Comparison of ENCODE assay signal across 8 cellular contexts in genomic region chr7:76165973-76166403, GRCh38. TPM values are rescaled to one million over a fixed set of nuclear protein-coding genes. Genes with fewer than 3 reads are reported as not detected.
DNase-seq lines count a peak whose midpoint lies in the region; ATAC-seq and TF ChIP-seq lines count a peak whose summit lies in the region.

No MANE protein-coding gene starts in this region.

- H3K27ac ChIP-seq in cardiac muscle cell (peak overlapping the region; percentile 92), body of pancreas (peak overlapping the region; percentile 94 to 95 (median 95))

- H3K9me3 ChIP-seq in cardiac muscle cell (ENCODE audit: low read depth) (no peaks in the 10 kb centered on the region), body of pancreas (no peaks in the 10 kb centered on the region)

- intact Hi-C loops in left cardiac atrium (cut with DNase I): no loop called here
- intact Hi-C loops in body of pancreas (cut with DNase I): no loop called here

- TF ChIP-seq CTCF in cardiac muscle cell (IDR thresholded peaks at IDR 0.05; ENCODE audit: low read depth, low read length) (no peak), body of pancreas (IDR thresholded peaks at IDR 0.05) (no peak)

- ATAC-seq in left cardiac atrium: no peak
- ATAC-seq in body of pancreas: no peak

- TF ChIP-seq POLR2A in body of pancreas (IDR thresholded peaks at IDR 0.05): no peak

- no peaks in the 10 kb centered on the region for H3K27me3 ChIP-seq in cardiac muscle cell
- no peaks in the 10 kb centered on the region for H3K27me3 ChIP-seq in body of pancreas

- WGBS in body of pancreas, 2 donors: 72 to 79% methylated on average over 15 of the region's 15 CpGs

- no peaks in the 10 kb centered on the region for H3K4me1 ChIP-seq in cardiac muscle cell (ENCODE audit: low read depth)
- no peaks in the 10 kb centered on the region for H3K4me1 ChIP-seq in body of pancreas

- peak overlapping the region; percentile 40 for H3K4me3 ChIP-seq in cardiac muscle cell
- peak overlapping the region in 1 of 2 donors; percentile 2 for H3K4me3 ChIP-seq in body of pancreas

- DNase-seq in cardiac muscle cell (ENCODE audit: low read depth in 1 of 2, low spot score in 1 of 2): no peak
- no peak for DNase-seq in left cardiac atrium
- no peak for DNase-seq in body of pancreas
- peak; percentile 51 for DNase-seq in mesenteric fat pad (ENCODE audit: low spot score)
- peak; percentile 29 for DNase-seq in ureter (ENCODE audit: low spot score)
- no peak for DNase-seq in foreskin melanocyte
- no peak for DNase-seq in NCI-H524 treated with DMSO at 0.1 percent for 48 hours (lab: John Stamatoyannopoulos, UW)
- no peak for DNase-seq in NCI-H1048 (lab: John Stamatoyannopoulos, UW)

- H3K36me3 ChIP-seq in cardiac muscle cell: no peaks in the 10 kb centered on the region
- H3K36me3 ChIP-seq in body of pancreas (replicated peaks in 1 of 2; ENCODE audit: insufficient read depth in 1 of 2, low read depth in 2 of 2): no peaks in the 10 kb centered on the region

RNA-seq across cellular contexts. Expression of gene SRRM3, which starts 35.7 kb away (rescaled TPM):
- total RNA-seq in cardiac muscle cell (0.89 and 1.2 TPM in 2 replicates), left cardiac atrium (10 to 100 TPM; 19.7 to 27.4 TPM), body of pancreas (10 to 100 TPM in 1 of 2 donors, 1 to 10 TPM in 1; 3.4 to 13.8 TPM), mesenteric fat pad (4.8 TPM), ureter (2.3 TPM)
- 1.3 and 2.7 TPM in 2 replicates for polyA plus RNA-seq in cardiac muscle cell

Comparison
In these comparisons a context has a peak if more than half of its experiments do, and no peak if none do; other contexts are left out.
1. DNase-seq: peak in mesenteric fat pad (single experiment) and ureter (single experiment); none in cardiac muscle cell (0 of 2), left cardiac atrium (single experiment), body of pancreas (0 of 4), foreskin melanocyte (single experiment), NCI-H524 treated with DMSO at 0.1 percent for 48 hours (single experiment) and NCI-H1048 (single experiment).